In the genomic region with DNA sequence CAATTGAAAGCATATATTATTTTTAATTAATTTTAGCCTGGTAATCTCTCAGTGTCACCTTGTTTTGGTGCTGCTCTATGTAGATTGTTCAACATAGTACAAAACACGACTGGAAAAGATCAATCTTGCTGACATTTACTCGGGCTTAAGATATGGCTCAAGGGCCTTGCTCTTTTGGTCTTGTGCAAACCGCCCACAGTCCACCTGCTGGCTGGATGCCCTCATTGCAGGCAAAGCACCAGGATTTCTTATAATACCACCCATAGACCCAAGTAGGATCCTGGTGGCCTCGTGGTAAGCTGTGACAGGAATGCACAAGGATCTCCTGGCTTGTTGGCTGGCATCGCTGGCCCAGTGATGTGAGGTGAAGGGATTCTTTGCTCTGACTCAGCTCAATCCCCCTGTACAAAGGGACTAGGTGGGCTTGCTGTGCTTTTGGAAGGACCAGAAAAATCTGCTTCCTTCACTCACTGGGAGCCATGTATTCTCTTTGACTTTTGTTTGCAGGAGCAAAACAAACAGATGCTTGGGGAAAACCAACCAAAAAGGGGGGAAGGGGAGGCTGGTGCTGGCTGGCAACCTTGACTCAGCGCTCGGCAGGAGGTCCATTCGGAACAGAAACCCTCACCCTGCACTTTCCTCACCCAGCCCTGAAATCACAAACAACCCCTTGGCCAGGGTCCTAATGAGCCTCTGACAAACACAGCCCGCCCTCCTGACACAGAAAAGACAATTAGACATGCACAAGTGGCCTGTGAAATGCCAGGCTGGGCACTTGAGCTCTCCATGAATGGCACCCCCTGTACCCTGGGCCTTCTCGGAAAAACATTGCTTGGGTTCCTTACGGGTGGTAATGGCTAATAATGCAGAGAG, we compare ENCODE assay signal across 8 cellular contexts. TPM values are rescaled to one million over a fixed set of nuclear protein-coding genes. Genes with fewer than 3 reads are reported as not detected.
DNase-seq lines count a peak whose midpoint lies in the region; ATAC-seq and TF ChIP-seq lines count a peak whose summit lies in the region.

No MANE protein-coding gene starts in this region.

- peak; percentile 61 for DNase-seq in A172 (ENCODE audit: low spot score)
- peak; percentile 82 for DNase-seq in H7
- peak; percentile 58 for DNase-seq in NCI-H460 (ENCODE audit: extremely low read depth, low read depth)
- DNase-seq in activated CD4-positive, alpha-beta T cell treated with anti-CD3 and anti-CD28 coated beads for 4 hours: peak; percentile 63 to 79
- DNase-seq in choroid plexus epithelial cell (ENCODE audit: low read depth): peak; percentile 65
- peak; percentile 75 for DNase-seq in medulla oblongata (ENCODE audit: extremely low spot score)
- peak; percentile 89 for DNase-seq in stimulated activated CD8-positive, alpha-beta memory T cell treated with anti-CD3 and anti-CD28 coated beads, Interleukin-4, amount 100 ng/mL, for 48 hours

- peak; percentile 76 for TF ChIP-seq CTCF in choroid plexus epithelial cell (conservative IDR thresholded peaks at IDR 0.05; ENCODE audit: low read depth, low read length)

- ATAC-seq in GM18517 (IDR thresholded peaks at IDR 0.05; ENCODE audit: unreplicated experiment): no peak

- H3K27me3 ChIP-seq in H7 (ENCODE audit: control insufficient read depth, insufficient read depth, low read length): no peaks in the 10 kb centered on the region

- no peak overlapping the region for H3K4me3 ChIP-seq in H7 (ENCODE audit: insufficient read depth, low read depth, low read length)
- H3K4me3 ChIP-seq in choroid plexus epithelial cell (ENCODE audit: low read depth, low read length): no peak overlapping the region

- H3K36me3 ChIP-seq in H7 (replicated peaks; ENCODE audit: control insufficient read depth, insufficient read depth, low read length): no peaks in the 10 kb centered on the region

RNA-seq across cellular contexts. Expression of a gene that starts 36.6 kb away (rescaled TPM):
- total RNA-seq in A172 (2014; rRNA removed; shearing (Covaris generic)): 6.4 and 9.9 TPM in 2 replicates
- total RNA-seq in H7 (2014; rRNA removed; shearing (Covaris generic)): 28.9 and 31.3 TPM in 2 replicates
- total RNA-seq in NCI-H460 (2014; rRNA removed; shearing (Covaris generic)): 16.7 and 19.3 TPM in 2 replicates
- polyA plus RNA-seq in NCI-H460 (2014; cell fraction: nucleus; rRNA removed): 15.6 and 27.7 TPM in 2 replicates

RNA-seq across cellular contexts. Expression of a gene that starts 56.0 kb away (rescaled TPM):
- total RNA-seq in A172 (2014; rRNA removed; shearing (Covaris generic)): not detected in 2 replicates
- total RNA-seq in H7 (2014; rRNA removed; shearing (Covaris generic)): 5.3 and 5.6 TPM in 2 replicates
- total RNA-seq in NCI-H460 (2014; rRNA removed; shearing (Covaris generic)): 0.63 and 0.94 TPM in 2 replicates
- not detected in 2 replicates for polyA plus RNA-seq in NCI-H460 (2014; cell fraction: nucleus; rRNA removed)
